Comparison of ENCODE assay signal across 23 cellular contexts in genomic region chr11:115605397-115606222, GRCh38.
A peak's percentile ranks its signal among the peaks of the same experiment; 100 is the strongest.
DNase-seq lines count a peak whose midpoint lies in the region; TF ChIP-seq lines count a peak whose summit lies in the region.
"Had no signal": no experiment of that assay in that cellular context is flagged by ENCODE, and none has a peak within 500 bp of the region (broad histone marks: within the 10 kb centered on the region; RNA-seq: fewer than 3 reads in every experiment).

No MANE protein-coding gene starts in this region.

- no peak overlapping the region for H3K4me3 ChIP-seq in HEK293 (ENCODE audit: low read depth, low read length)
- H3K4me3 ChIP-seq: A549, GM23248, MG63, PC-9 had no signal

- DNase-seq in Caki2 (ENCODE audit: low read depth) (peak; percentile 8), left kidney (ENCODE audit: low read depth, low spot score) (peak; percentile 64), NCI-H1105 (lab: John Stamatoyannopoulos, UW) (no peak), activated gamma-delta T cell (lab: John Stamatoyannopoulos, UW) (no peak)
- DNase-seq in activated T-cell treated with anti-CD3 and anti-CD28 coated beads, Interleukin-2, amount 50 U/mL, for 24 hours = no peak
- DNase-seq: DMS153, DND-41, GM23248, H7, HFFc6, KBM-7, MG63, NCI-H2029, NCI-H446 treated with DMSO at 0.1 percent for 48 hours, NCI-H82, PC-9, SHP77 treated with DMSO at 0.1 percent for 48 hours had no signal

- TF ChIP-seq CTCF in HEK293 (tag by site-specific recombination; IDR thresholded peaks at IDR 0.05) (no peak), VCaP (conservative IDR thresholded peaks at IDR 0.05) (no peak)

- H3K27me3 Mint-ChIP-seq in activated T-cell treated with anti-CD3 and anti-CD28 coated beads, Interleukin-2, amount 50 U/mL, for 24 hours = no peaks in the 10 kb centered on the region
- H3K27me3 Mint-ChIP-seq: B cell had no signal

- H3K27ac ChIP-seq in HEK293 (ENCODE audit: extremely low read depth, low read depth, low read length) = no peak overlapping the region
- peak overlapping the region; percentile 73 for H3K27ac ChIP-seq in VCaP
- H3K27ac ChIP-seq: A549, C4-2B, GM23248, PC-9, RWPE1 had no signal

- H3K36me3 Mint-ChIP-seq in activated T-cell treated with anti-CD3 and anti-CD28 coated beads, Interleukin-2, amount 50 U/mL, for 24 hours (ENCODE audit: low read depth) = no peaks in the 10 kb centered on the region

- peaks cover 2% of the 10 kb centered on the region; the same call in 1 of the 2 replicates for H3K4me1 ChIP-seq in HEK293 (ENCODE audit: control insufficient read depth, insufficient read depth, low read length)
- H3K4me1 ChIP-seq: A549 had no signal

- no peak overlapping the region for H3K27ac Mint-ChIP-seq in activated T-cell treated with anti-CD3 and anti-CD28 coated beads, Interleukin-2, amount 50 U/mL, for 24 hours
- H3K27ac Mint-ChIP-seq: B cell, HFFc6 had no signal

- in situ Hi-C loops in Caki2 (cut with HindIII; ENCODE audit: low pct_unique_long_range_greater_than_20kb, low sequenced_read_pairs) = no loop called here

- CTCF ChIA-PET in HEK293 (lab: Yijun Ruan, JAX) = interaction anchor here (0.9 to 1.0 kb wide), 2 partner anchors 18 to 28 kb away, joined by 3 to 7 read pairs; no protein-coding TSS in a partner anchor

- H3K36me3 ChIP-seq in HEK293 (ENCODE audit: control insufficient read depth in 2 of 2, insufficient read depth in 1 of 2, low read length in 2 of 2) = no peaks in the 10 kb centered on the region
- H3K36me3 ChIP-seq: MG63 had no signal

- peaks cover 5% of the 10 kb centered on the region for H3K9me3 Mint-ChIP-seq in activated T-cell treated with anti-CD3 and anti-CD28 coated beads, Interleukin-2, amount 50 U/mL, for 24 hours

- no peaks in the 10 kb centered on the region for H3K9me3 ChIP-seq in HEK293 (ENCODE audit: control insufficient read depth, insufficient read depth, low read depth, low read length)
- H3K9me3 ChIP-seq: A549, MG63 had no signal

- H3K4me3 Mint-ChIP-seq in activated T-cell treated with anti-CD3 and anti-CD28 coated beads, Interleukin-2, amount 50 U/mL, for 24 hours = no peak overlapping the region
- H3K4me3 Mint-ChIP-seq: B cell, HFFc6 had no signal

- POLR2A ChIA-PET in HEK293 (lab: Yijun Ruan, JAX) = interaction anchor here (1.0 kb wide), 1 partner anchor 101 kb away, joined by 3 read pairs; the partner anchor contains the start of gene CADM1

- no peaks in the 10 kb centered on the region for H3K4me1 Mint-ChIP-seq in activated T-cell treated with anti-CD3 and anti-CD28 coated beads, Interleukin-2, amount 50 U/mL, for 24 hours (ENCODE audit: low read depth)
- H3K4me1 Mint-ChIP-seq: B cell had no signal

TF ChIP-seq in HEK293, 187 proteins besides CTCF, POLR2A, EP300 and RAD21:
- TF ChIP-seq ZNF391 (tag by site-specific recombination; IDR thresholded peaks at IDR 0.05; ENCODE audit: borderline replicate concordance, low read depth) = no peak
- TF ChIP-seq OSR2 (tag by site-specific recombination; IDR thresholded peaks at IDR 0.05) = peak; percentile 75
- TF ChIP-seq ZNF518A (tag by site-specific recombination; conservative IDR thresholded peaks at IDR 0.05; ENCODE audit: low read depth) = no peak
- TF ChIP-seq PRDM6 (tag by site-specific recombination; IDR thresholded peaks at IDR 0.05) = no peak

Comparison
In these comparisons a context has a peak if more than half of its experiments do, and no peak if none do; other contexts are left out.
1. DNase-seq: peak in Caki2 (single experiment) and left kidney (single experiment); none in NCI-H1105 (single experiment), activated gamma-delta T cell (single experiment) and activated T-cell treated with anti-CD3 and anti-CD28 coated beads, Interleukin-2, amount 50 U/mL, for 24 hours (single experiment).